Comparison of ENCODE assay signal across 1 cellular context in genomic region chr17:57341611-57342010, GRCh38.
TF ChIP-seq lines count a peak whose summit lies in the region.

No MANE protein-coding gene starts in this region.

TF ChIP-seq in H1, 55 proteins besides CTCF, POLR2A, EP300 and RAD21:
- no peak for TF ChIP-seq EZH2 (IDR thresholded peaks at IDR 0.05; ENCODE audit: low read depth, low read length, severe bottlenecking)
- TF ChIP-seq YY1 (IDR thresholded peaks at IDR 0.05; ENCODE audit: low read depth, low read length) = no peak
- no peak for TF ChIP-seq SRF (IDR thresholded peaks at IDR 0.05; ENCODE audit: low read depth, low read length)
- no peak for TF ChIP-seq CBX8 (IDR thresholded peaks at IDR 0.05; ENCODE audit: borderline replicate concordance, low read depth, low read length)
- no peak for TF ChIP-seq CBX5 (IDR thresholded peaks at IDR 0.05; ENCODE audit: low read depth, low read length)
- TF ChIP-seq JUN (IDR thresholded peaks at IDR 0.05; ENCODE audit: low read depth, low read length) = no peak
- TF ChIP-seq CREB1 (IDR thresholded peaks at IDR 0.05) = no peak
- no peak for TF ChIP-seq NRF1 (IDR thresholded peaks at IDR 0.05; ENCODE audit: low read depth, low read length)
- no peak for TF ChIP-seq BACH1 (IDR thresholded peaks at IDR 0.05; ENCODE audit: low read length)
- no peak for TF ChIP-seq TAF7 (optimal IDR thresholded peaks at IDR 0.05; ENCODE audit: borderline replicate concordance, low read depth, low read length)
- no peak for TF ChIP-seq SUZ12 (IDR thresholded peaks at IDR 0.05; ENCODE audit: low read length)
- TF ChIP-seq HDAC6 (IDR thresholded peaks at IDR 0.05; ENCODE audit: low read depth, low read length) = no peak
- no peak for TF ChIP-seq ASH2L (IDR thresholded peaks at IDR 0.05; ENCODE audit: low read length)
- no peak for TF ChIP-seq TCF12 (IDR thresholded peaks at IDR 0.05; ENCODE audit: low read depth, low read length)
- TF ChIP-seq POU5F1 (IDR thresholded peaks at IDR 0.05; ENCODE audit: low read depth, low read length) = no peak
- TF ChIP-seq JUND (IDR thresholded peaks at IDR 0.05; ENCODE audit: low read length) = no peak
- TF ChIP-seq SAP30 (IDR thresholded peaks at IDR 0.05; ENCODE audit: insufficient read depth, insufficient replicate concordance, low read length) = no peak
- no peak for TF ChIP-seq RFX5 (IDR thresholded peaks at IDR 0.05; ENCODE audit: borderline replicate concordance, low read depth, low read length)
